In the genomic region with DNA sequence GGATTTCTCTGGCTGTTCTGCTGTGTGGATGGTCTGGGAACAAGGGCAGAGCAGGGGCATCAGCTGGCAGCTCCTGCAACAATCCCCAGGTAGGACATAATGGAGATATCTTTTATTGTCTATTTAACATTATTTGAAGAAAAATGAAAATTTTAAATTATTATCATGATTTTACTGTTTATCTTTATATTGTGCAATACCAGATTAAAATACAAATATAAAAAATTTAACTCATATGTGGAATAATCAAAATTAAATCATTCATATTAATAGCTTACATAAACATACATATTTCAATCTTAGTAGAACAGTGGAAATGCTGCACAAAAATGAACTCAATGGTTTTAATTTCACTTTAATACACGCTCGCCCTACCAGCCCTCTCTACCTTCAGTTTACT, we compare ENCODE assay signal across 5 cellular contexts.
"Had no signal": no experiment of that assay in that cellular context is flagged by ENCODE, and none has a peak within 500 bp of the region (broad histone marks: within the 10 kb centered on the region; RNA-seq: fewer than 3 reads in every experiment).

No MANE protein-coding gene starts in this region.

- ATAC-seq: HepG2 had no signal

- FAIRE-seq: HepG2 had no signal

- H3K27ac ChIP-seq: HL-60 had no signal

- DNase-seq: IMR-90, KBM-7, KG1 had no signal
